8 cellular contexts compared by ENCODE assay signal in the genomic region with DNA sequence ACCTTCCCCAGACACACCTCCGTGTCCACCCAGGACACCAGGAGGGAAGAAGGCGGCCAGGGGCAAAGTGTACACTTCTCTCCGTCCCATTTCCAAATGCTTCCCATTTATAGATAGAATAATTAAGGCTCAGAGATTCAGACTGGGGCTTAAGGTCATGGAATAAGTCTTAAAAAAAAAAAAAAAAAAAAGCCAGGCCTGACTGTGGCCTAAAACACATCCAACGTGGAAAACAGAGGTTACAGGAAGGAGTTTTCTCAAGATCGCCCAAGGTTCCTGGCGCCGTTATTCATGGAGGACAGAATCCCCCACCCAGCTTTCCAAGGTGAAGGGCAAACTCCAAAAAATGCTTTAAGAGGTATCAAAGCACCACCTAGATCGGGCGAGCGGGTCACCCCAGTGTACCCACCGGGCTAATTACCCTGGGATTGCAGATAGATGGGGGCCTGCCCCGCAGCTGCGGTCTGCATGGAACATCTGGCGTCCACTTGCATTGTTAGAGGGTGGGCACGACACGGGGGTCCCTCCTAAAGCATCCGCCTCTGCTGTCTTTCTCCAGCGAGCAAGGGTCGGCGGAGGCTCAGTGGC. TPM values are rescaled to one million over a fixed set of nuclear protein-coding genes. Genes with fewer than 3 reads are reported as not detected.
DNase-seq lines count a peak whose midpoint lies in the region; ATAC-seq and TF ChIP-seq lines count a peak whose summit lies in the region.

No MANE protein-coding gene starts in this region.

- peaks cover 33% of the 10 kb centered on the region for H3K4me1 ChIP-seq in fibroblast of lung (ENCODE audit: control insufficient read depth, extremely low read depth, insufficient read depth, low read length)
- peaks cover 0 to 74% (median 67%) of the 10 kb centered on the region in 4 donors for H3K4me1 ChIP-seq in sigmoid colon

- H3K9ac ChIP-seq in fibroblast of lung (ENCODE audit: insufficient read depth, low read length) = peak overlapping the region; percentile 99

- H3K27me3 ChIP-seq in fibroblast of lung (ENCODE audit: control insufficient read depth, insufficient read depth, low read length) = no peaks in the 10 kb centered on the region
- H3K27me3 ChIP-seq in sigmoid colon = no peaks in the 10 kb centered on the region

- intact Hi-C loops in sigmoid colon (cut with DNase I) = loop anchor here (10.0 kb wide), 1 partner anchor 816 kb away; no protein-coding TSS in a partner anchor

- H4K20me1 ChIP-seq in fibroblast of lung (ENCODE audit: control insufficient read depth, extremely low read depth, insufficient read depth, low read length) = no peaks in the 10 kb centered on the region

- no peak overlapping the region for H2AFZ ChIP-seq in fibroblast of lung (ENCODE audit: low read length)

- TF ChIP-seq EP300 in sigmoid colon (IDR thresholded peaks at IDR 0.05) = no peak

- H3K36me3 ChIP-seq in fibroblast of lung (ENCODE audit: control insufficient read depth, insufficient read depth, low read length) (peaks cover 16% of the 10 kb centered on the region), sigmoid colon (peaks cover 0 to 9% (median 7%) of the 10 kb centered on the region in 4 donors)

- H3K79me2 ChIP-seq in fibroblast of lung (ENCODE audit: control insufficient read depth, insufficient read depth, low read length) = peaks cover 69% of the 10 kb centered on the region

- TF ChIP-seq CTCF in GM12875 (IDR thresholded peaks at IDR 0.05; ENCODE audit: borderline replicate concordance, insufficient read depth, low read depth, low read length) (no peak), fibroblast of lung (conservative IDR thresholded peaks at IDR 0.05 in 1 of 2, IDR thresholded peaks at IDR 0.05 in 1 of 2; ENCODE audit: low read depth in 1 of 2, low read length in 2 of 2) (no peak), sigmoid colon (IDR thresholded peaks at IDR 0.05) (no peak)

- peak overlapping the region; percentile 44 for H3K4me3 ChIP-seq in GM12875 (ENCODE audit: low read depth, low read length)
- peak overlapping the region; percentile 76 to 97 (median 90) for H3K4me3 ChIP-seq in fibroblast of lung (replicated peaks in 1 of 4; ENCODE audit: control extremely low read depth in 1 of 4, insufficient read depth in 1 of 4, low read depth in 3 of 4, low read length in 4 of 4)
- peak overlapping the region; percentile 77 to 99 (median 88) for H3K4me3 ChIP-seq in sigmoid colon

- H3K27ac ChIP-seq in fibroblast of lung (ENCODE audit: insufficient read depth, low read length) = peak overlapping the region; percentile 100
- H3K27ac ChIP-seq in sigmoid colon = peak overlapping the region; percentile 96 to 100 (median 99)

- no peaks in the 10 kb centered on the region for H3K9me3 ChIP-seq in fibroblast of lung (ENCODE audit: control insufficient read depth, insufficient read depth, low read depth, low read length)
- no peaks in the 10 kb centered on the region for H3K9me3 ChIP-seq in sigmoid colon

- TF ChIP-seq POLR2A in sigmoid colon (IDR thresholded peaks at IDR 0.05) = no peak

- H3K4me2 ChIP-seq in fibroblast of lung (ENCODE audit: extremely low read depth, insufficient read depth, low read length) = peak overlapping the region; percentile 81

- no peak for DNase-seq in fibroblast of lung (ENCODE audit: low read depth in 2 of 2)
- no peak for DNase-seq in sigmoid colon
- no peak for DNase-seq in SHP77 treated with DMSO at 0.1 percent for 48 hours (lab: John Stamatoyannopoulos, UW)
- no peak for DNase-seq in SW480 (ENCODE audit: low spot score)
- DNase-seq in AG20443 (ENCODE audit: low spot score) = no peak

- WGBS in sigmoid colon, 2 donors = 28 to 36% methylated on average over 20 of the region's 20 CpGs

- no peak for ATAC-seq in SK-N-SH treated with all-trans-retinoic acid at 6 μM for 48 hours
- ATAC-seq in activated CD4-positive, CD25-positive, alpha-beta regulatory T cell treated with anti-CD3 and anti-CD28 coated beads, Interleukin-2, amount 50 U/mL, for 24 hours = no peak

TF ChIP-seq in SK-N-SH treated with all-trans-retinoic acid at 6 μM for 48 hours, 23 proteins besides CTCF, POLR2A, EP300 and RAD21:
- TF ChIP-seq RARB (CRISPR knock-in tag; IDR thresholded peaks at IDR 0.05) (no peak), ZNF565 (CRISPR knock-in tag; conservative IDR thresholded peaks at IDR 0.05; ENCODE audit: low read depth) (no peak), TOX (CRISPR knock-in tag; IDR thresholded peaks at IDR 0.05; ENCODE audit: borderline replicate concordance) (no peak), ZFP30 (CRISPR knock-in tag; IDR thresholded peaks at IDR 0.05) (no peak), ESRRG (CRISPR knock-in tag; IDR thresholded peaks at IDR 0.05) (no peak), ZNF8 (CRISPR knock-in tag; IDR thresholded peaks at IDR 0.05) (no peak)
- TF ChIP-seq, protein P1, sequence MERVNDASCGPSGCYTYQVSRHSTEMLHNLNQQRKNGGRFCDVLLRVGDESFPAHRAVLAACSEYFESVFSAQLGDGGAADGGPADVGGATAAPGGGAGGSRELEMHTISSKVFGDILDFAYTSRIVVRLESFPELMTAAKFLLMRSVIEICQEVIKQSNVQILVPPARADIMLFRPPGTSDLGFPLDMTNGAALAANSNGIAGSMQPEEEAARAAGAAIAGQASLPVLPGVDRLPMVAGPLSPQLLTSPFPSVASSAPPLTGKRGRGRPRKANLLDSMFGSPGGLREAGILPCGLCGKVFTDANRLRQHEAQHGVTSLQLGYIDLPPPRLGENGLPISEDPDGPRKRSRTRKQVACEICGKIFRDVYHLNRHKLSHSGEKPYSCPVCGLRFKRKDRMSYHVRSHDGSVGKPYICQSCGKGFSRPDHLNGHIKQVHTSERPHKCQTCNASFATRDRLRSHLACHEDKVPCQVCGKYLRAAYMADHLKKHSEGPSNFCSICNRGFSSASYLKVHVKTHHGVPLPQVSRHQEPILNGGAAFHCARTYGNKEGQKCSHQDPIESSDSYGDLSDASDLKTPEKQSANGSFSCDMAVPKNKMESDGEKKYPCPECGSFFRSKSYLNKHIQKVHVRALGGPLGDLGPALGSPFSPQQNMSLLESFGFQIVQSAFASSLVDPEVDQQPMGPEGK (CRISPR knock-in tag; IDR thresholded peaks at IDR 0.05; ENCODE audit: borderline replicate concordance) = peak; percentile 39; the same call in 1 of the 2 replicates
- TF ChIP-seq, protein P2, sequence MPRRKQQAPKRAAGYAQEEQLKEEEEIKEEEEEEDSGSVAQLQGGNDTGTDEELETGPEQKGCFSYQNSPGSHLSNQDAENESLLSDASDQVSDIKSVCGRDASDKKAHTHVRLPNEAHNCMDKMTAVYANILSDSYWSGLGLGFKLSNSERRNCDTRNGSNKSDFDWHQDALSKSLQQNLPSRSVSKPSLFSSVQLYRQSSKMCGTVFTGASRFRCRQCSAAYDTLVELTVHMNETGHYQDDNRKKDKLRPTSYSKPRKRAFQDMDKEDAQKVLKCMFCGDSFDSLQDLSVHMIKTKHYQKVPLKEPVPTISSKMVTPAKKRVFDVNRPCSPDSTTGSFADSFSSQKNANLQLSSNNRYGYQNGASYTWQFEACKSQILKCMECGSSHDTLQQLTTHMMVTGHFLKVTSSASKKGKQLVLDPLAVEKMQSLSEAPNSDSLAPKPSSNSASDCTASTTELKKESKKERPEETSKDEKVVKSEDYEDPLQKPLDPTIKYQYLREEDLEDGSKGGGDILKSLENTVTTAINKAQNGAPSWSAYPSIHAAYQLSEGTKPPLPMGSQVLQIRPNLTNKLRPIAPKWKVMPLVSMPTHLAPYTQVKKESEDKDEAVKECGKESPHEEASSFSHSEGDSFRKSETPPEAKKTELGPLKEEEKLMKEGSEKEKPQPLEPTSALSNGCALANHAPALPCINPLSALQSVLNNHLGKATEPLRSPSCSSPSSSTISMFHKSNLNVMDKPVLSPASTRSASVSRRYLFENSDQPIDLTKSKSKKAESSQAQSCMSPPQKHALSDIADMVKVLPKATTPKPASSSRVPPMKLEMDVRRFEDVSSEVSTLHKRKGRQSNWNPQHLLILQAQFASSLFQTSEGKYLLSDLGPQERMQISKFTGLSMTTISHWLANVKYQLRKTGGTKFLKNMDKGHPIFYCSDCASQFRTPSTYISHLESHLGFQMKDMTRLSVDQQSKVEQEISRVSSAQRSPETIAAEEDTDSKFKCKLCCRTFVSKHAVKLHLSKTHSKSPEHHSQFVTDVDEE (CRISPR knock-in tag; IDR thresholded peaks at IDR 0.05) = peak; percentile 17; the same call in 1 of the 2 replicates
- TF ChIP-seq, protein P3, sequence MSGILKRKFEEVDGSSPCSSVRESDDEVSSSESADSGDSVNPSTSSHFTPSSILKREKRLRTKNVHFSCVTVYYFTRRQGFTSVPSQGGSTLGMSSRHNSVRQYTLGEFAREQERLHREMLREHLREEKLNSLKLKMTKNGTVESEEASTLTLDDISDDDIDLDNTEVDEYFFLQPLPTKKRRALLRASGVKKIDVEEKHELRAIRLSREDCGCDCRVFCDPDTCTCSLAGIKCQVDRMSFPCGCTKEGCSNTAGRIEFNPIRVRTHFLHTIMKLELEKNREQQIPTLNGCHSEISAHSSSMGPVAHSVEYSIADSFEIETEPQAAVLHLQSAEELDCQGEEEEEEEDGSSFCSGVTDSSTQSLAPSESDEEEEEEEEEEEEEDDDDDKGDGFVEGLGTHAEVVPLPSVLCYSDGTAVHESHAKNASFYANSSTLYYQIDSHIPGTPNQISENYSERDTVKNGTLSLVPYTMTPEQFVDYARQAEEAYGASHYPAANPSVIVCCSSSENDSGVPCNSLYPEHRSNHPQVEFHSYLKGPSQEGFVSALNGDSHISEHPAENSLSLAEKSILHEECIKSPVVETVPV (CRISPR knock-in tag; IDR thresholded peaks at IDR 0.05) = no peak; the same call in 1 of the 2 replicates

RNA-seq across cellular contexts. Expression of a gene that starts 36.1 kb away (rescaled TPM):
- total RNA-seq in fibroblast of lung (not detected in 2 replicates), sigmoid colon (not detected)
- polyA plus RNA-seq in fibroblast of lung (not detected in 2 replicates), sigmoid colon (under 1 TPM in 1 of 3 donors, not detected in 2; 0.16 TPM)
- polyA plus RNA-seq in fibroblast of lung (2012) = 0.83 and 1.5 TPM in 2 replicates
- not detected in 2 replicates for polyA minus RNA-seq in fibroblast of lung (ENCODE audit: low replicate concordance)

RNA-seq across cellular contexts. Expression of a gene that starts 45.6 kb away (rescaled TPM):
- total RNA-seq in fibroblast of lung (5.6 and 6.7 TPM in 2 replicates), sigmoid colon (1 to 10 TPM; 2.3 to 4.4 (median 3.3) TPM)
- polyA plus RNA-seq in fibroblast of lung (1.6 and 2.0 TPM in 2 replicates), sigmoid colon (1 to 10 TPM in 2 of 3 donors, under 1 TPM in 1; 0.60 to 3.3 (median 1.4) TPM)
- polyA plus RNA-seq in fibroblast of lung (2012) = 2.8 and 3.3 TPM in 2 replicates
- polyA minus RNA-seq in fibroblast of lung (ENCODE audit: low replicate concordance) = 4.4 and 6.1 TPM in 2 replicates
